In the genomic region with DNA sequence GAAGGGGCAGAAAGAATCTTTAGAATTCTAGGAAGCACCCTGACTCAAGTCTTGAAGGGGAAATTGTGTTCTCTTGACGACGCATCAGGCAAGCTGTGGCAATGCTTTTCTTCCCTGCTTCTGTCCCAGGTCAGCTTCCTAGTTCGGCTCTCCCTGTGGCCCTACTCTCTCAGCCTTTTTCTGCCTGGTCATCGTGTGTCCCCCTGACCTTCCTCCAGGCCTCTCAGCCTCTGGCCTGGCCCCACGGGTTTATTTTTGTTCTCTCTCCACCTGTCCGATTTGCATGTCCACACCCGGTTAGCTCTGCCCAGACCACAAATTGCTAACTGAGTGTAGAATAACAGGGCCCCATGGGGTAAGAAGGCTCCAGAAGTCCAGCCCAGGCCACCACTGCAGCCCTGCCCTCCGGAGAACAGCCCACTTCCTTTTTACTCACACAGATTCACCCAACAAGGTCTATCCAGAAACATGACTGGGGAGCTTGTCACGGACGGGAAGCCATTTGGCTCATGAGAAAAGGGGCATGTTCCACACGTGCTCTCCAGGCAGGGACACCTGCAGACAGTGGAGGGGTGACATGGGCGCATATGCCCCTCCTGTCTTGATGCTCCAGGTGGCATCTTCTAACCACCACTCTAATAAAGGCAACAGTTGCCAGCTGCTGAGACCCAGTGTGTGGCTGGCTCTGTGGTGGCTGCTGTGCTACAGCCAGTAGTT, we compare ENCODE assay signal across 8 cellular contexts. TPM values are rescaled to one million over a fixed set of nuclear protein-coding genes. Genes with fewer than 3 reads are reported as not detected.
A peak's percentile ranks its signal among the peaks of the same experiment; 100 is the strongest.
DNase-seq lines count a peak whose midpoint lies in the region; ATAC-seq and TF ChIP-seq lines count a peak whose summit lies in the region.

No MANE protein-coding gene starts in this region.

- no peak overlapping the region; the same call in 1 of the 2 replicates for H3K14ac ChIP-seq in H9 (ENCODE audit: insufficient read depth, low read length)

- H3K9me3 Mint-ChIP-seq in H9: no peaks in the 10 kb centered on the region

- no peaks in the 10 kb centered on the region for H4K20me1 ChIP-seq in H9 (ENCODE audit: control insufficient read depth, insufficient read depth, insufficient read length)

- H4K5ac ChIP-seq in H9 (ENCODE audit: insufficient read length, low read depth, low read length): no peak overlapping the region

- H3T11ph ChIP-seq in H9 (ENCODE audit: low read length): no peak overlapping the region

- peaks cover 31 to 32% of the 10 kb centered on the region in 2 experiments for H3K4me1 Mint-ChIP-seq in H9

- peaks cover under 1% of the 10 kb centered on the region; the same call in 1 of the 2 replicates for H3K27me3 Mint-ChIP-seq in H9 (ENCODE audit: low read depth)

- H4K8ac ChIP-seq in H9 (replicated peaks; ENCODE audit: insufficient read length, low read depth, low read length): no peak overlapping the region

- no peak overlapping the region for H3K56ac ChIP-seq in H9 (ENCODE audit: insufficient read length, low read depth, low read length)

- no peak overlapping the region for H3K4me2 ChIP-seq in H9 (ENCODE audit: insufficient read depth, insufficient read length, low read length)

- H3K9me3 ChIP-seq in H9 (ENCODE audit: control insufficient read depth, low read depth, low read length) (no peaks in the 10 kb centered on the region), mucosa of rectum (ENCODE audit: control insufficient read depth in 2 of 2, low read length in 2 of 2) (no peaks in the 10 kb centered on the region)

- H3K4me3 Mint-ChIP-seq in H9: no peak overlapping the region

- H3K79me1 ChIP-seq in H9 (ENCODE audit: insufficient read depth, low read depth, low read length, poor library complexity, severe bottlenecking): no peaks in the 10 kb centered on the region

- H3K27ac ChIP-seq in H9 (ENCODE audit: insufficient read length, low read depth, low read length): no peak overlapping the region
- H3K27ac ChIP-seq in mucosa of rectum (ENCODE audit: low read depth in 2 of 2, low read length in 2 of 2): peak overlapping the region; percentile 19 to 78

- no peak overlapping the region for H2AK5ac ChIP-seq in H9 (ENCODE audit: insufficient read length, low read length)

- DNase-seq in H9 (no peak), MV-4-11 (lab: John Stamatoyannopoulos, UW) (peak; percentile 77), lower leg skin (ENCODE audit: low spot score in 2 of 2) (no peak), 8988T (no peak), posterior vena cava (ENCODE audit: low spot score) (no peak), islet precursor cell (no peak)

- H3K27ac Mint-ChIP-seq in H9: peak overlapping the region; percentile 40 to 80 (median 42); a peak in 5 of 7 replicates

- no peak overlapping the region for H2BK12ac ChIP-seq in H9 (ENCODE audit: insufficient read length, low read depth, low read length)

- intact Hi-C loops in lower leg skin (cut with DNase I; ENCODE audit: low total_unique reads): no loop called here
- intact Hi-C loops in posterior vena cava (cut with DNase I): no loop called here

- H3K36me3 ChIP-seq in mucosa of rectum (ENCODE audit: control insufficient read depth in 2 of 2, insufficient read depth in 2 of 2, low read length in 2 of 2): no peaks in the 10 kb centered on the region

- H4K91ac ChIP-seq in H9 (ENCODE audit: insufficient read length, low read depth, low read length): no peak overlapping the region

- H3K4me3 ChIP-seq in mucosa of rectum (ENCODE audit: low read length in 2 of 2) (no peak overlapping the region), lower leg skin (ENCODE audit: low read depth, poor library complexity, severe bottlenecking) (no peak overlapping the region)

- H3K79me2 ChIP-seq in H9 (ENCODE audit: insufficient read depth, low read length): no peaks in the 10 kb centered on the region; the same call in 1 of the 2 replicates

- no peak overlapping the region for H3K4ac ChIP-seq in H9 (ENCODE audit: low read depth, low read length)

- no peak overlapping the region for H2BK120ac ChIP-seq in H9 (ENCODE audit: low read depth, low read length, poor library complexity, severe bottlenecking)

- TF ChIP-seq POLR2A in lower leg skin (IDR thresholded peaks at IDR 0.05): no peak

- no peaks in the 10 kb centered on the region for H3K36me3 Mint-ChIP-seq in H9 (ENCODE audit: insufficient read depth in 1 of 3, low read depth in 3 of 3)

- TF ChIP-seq CTCF in H9 (conservative IDR thresholded peaks at IDR 0.05) (no peak), lower leg skin (IDR thresholded peaks at IDR 0.05) (no peak)

- H3K4me1 ChIP-seq in H9 (ENCODE audit: insufficient read depth, low read length) (peaks cover 3% of the 10 kb centered on the region; the same call in 1 of the 2 replicates), mucosa of rectum (ENCODE audit: control insufficient read depth in 2 of 2, insufficient read depth in 2 of 2, low read length in 2 of 2) (no peaks in the 10 kb centered on the region)

- H3K9ac ChIP-seq in H9 (ENCODE audit: extremely low read depth, insufficient read length, low read length) (no peak overlapping the region), mucosa of rectum (ENCODE audit: low read depth in 1 of 2, low read length in 2 of 2) (no peak overlapping the region)

- no peaks in the 10 kb centered on the region for H3K27me3 ChIP-seq in H9 (ENCODE audit: insufficient read depth, low read length)
- H3K27me3 ChIP-seq in mucosa of rectum (ENCODE audit: control insufficient read depth in 2 of 2, insufficient read depth in 2 of 2, low read length in 2 of 2): peaks cover 0 to 7% of the 10 kb centered on the region in 2 donors

- H3K23me2 ChIP-seq in H9 (ENCODE audit: insufficient read length, low read depth, low read length, poor library complexity, severe bottlenecking): peaks cover 3% of the 10 kb centered on the region

- H2AFZ ChIP-seq in H9 (ENCODE audit: low read length): no peak overlapping the region

- H3K18ac ChIP-seq in H9 (ENCODE audit: insufficient read length, low read depth, low read length): no peak overlapping the region

- H2BK15ac ChIP-seq in H9 (ENCODE audit: low read depth, low read length): no peak overlapping the region

- H2BK5ac ChIP-seq in H9 (ENCODE audit: insufficient read length, low read length): no peak overlapping the region

- WGBS in H9 (ENCODE audit: extremely low coverage, insufficient read length, low lambda C conversion rate): no CpG with 5 or more reads among the region's 12 CpGs
- 71 to 85% methylated on average over 12 of the region's 12 CpGs for WGBS in lower leg skin, 2 donors

- no peak overlapping the region for H2BK20ac ChIP-seq in H9 (ENCODE audit: low read depth, low read length, poor library complexity, severe bottlenecking)

- no peak overlapping the region for H3K23ac ChIP-seq in H9 (ENCODE audit: insufficient read length, low read depth, low read length)

- peak; percentile 46 for ATAC-seq in GM18861 (IDR thresholded peaks at IDR 0.05; ENCODE audit: unreplicated experiment)

RNA-seq across cellular contexts. Expression of gene KCNN3, which starts 9.8 kb away (rescaled TPM):
- 0.83 TPM in 2 replicates for total RNA-seq in H9 (2021)
- total RNA-seq in lower leg skin: 1 to 10 TPM in 1 of 4 donors, under 1 TPM in 3; 0.13 to 2.1 (median 0.36) TPM
- 1 to 10 TPM; 1.9 to 2.0 TPM for total RNA-seq in posterior vena cava
